In genomic region chr1:246661451-246661850, GRCh38 we compare ENCODE assay signal across 23 cellular contexts.
DNase-seq lines count a peak whose midpoint lies in the region; ATAC-seq and TF ChIP-seq lines count a peak whose summit lies in the region.
"Had no signal": no experiment of that assay in that cellular context is flagged by ENCODE, and none has a peak within 500 bp of the region (broad histone marks: within the 10 kb centered on the region; RNA-seq: fewer than 3 reads in every experiment).

No MANE protein-coding gene starts in this region.

- peaks cover 0 to 2% of the 10 kb centered on the region in 2 donors for H3K36me3 ChIP-seq in body of pancreas (replicated peaks in 1 of 2; ENCODE audit: insufficient read depth in 1 of 2, low read depth in 2 of 2)

- H3K4me1 Mint-ChIP-seq in T-helper 17 cell, result peaks cover 6% of the 10 kb centered on the region
- H3K4me1 Mint-ChIP-seq in progenitor cell of endocrine pancreas (ENCODE audit: low read depth), result peaks cover 10% of the 10 kb centered on the region

- no peaks in the 10 kb centered on the region for H3K27me3 Mint-ChIP-seq in T-helper 17 cell
- H3K27me3 Mint-ChIP-seq in progenitor cell of endocrine pancreas, result no peaks in the 10 kb centered on the region
- H3K27me3 Mint-ChIP-seq: CD8-positive, alpha-beta memory T cell had no signal

- H3K9me3 Mint-ChIP-seq in progenitor cell of endocrine pancreas (ENCODE audit: low read depth), result no peaks in the 10 kb centered on the region
- H3K9me3 Mint-ChIP-seq: CD8-positive, alpha-beta memory T cell had no signal

- intact Hi-C loops in body of pancreas (cut with DNase I), result no loop called here

- no peak for TF ChIP-seq POLR2A in body of pancreas (IDR thresholded peaks at IDR 0.05)

- no peak overlapping the region for H3K4me3 Mint-ChIP-seq in T-helper 17 cell
- no peak overlapping the region for H3K4me3 Mint-ChIP-seq in progenitor cell of endocrine pancreas (ENCODE audit: low read depth)
- H3K4me3 Mint-ChIP-seq: CD8-positive, alpha-beta memory T cell had no signal

- ATAC-seq in T-helper 17 cell (no peak), body of pancreas (no peak)
- ATAC-seq: Panc1, SK-N-SH treated with all-trans-retinoic acid at 6 μM for 48 hours had no signal

- no peak overlapping the region for H3K4me3 ChIP-seq in body of pancreas

- H3K27ac Mint-ChIP-seq in T-helper 17 cell (peak overlapping the region; percentile 54), progenitor cell of endocrine pancreas (peak overlapping the region; percentile 88)

- no peaks in the 10 kb centered on the region for H3K27me3 ChIP-seq in body of pancreas

- peaks cover 7% of the 10 kb centered on the region for H3K36me3 Mint-ChIP-seq in T-helper 17 cell (ENCODE audit: low read depth)
- peaks cover 6% of the 10 kb centered on the region for H3K36me3 Mint-ChIP-seq in progenitor cell of endocrine pancreas (ENCODE audit: insufficient read depth)

- no peaks in the 10 kb centered on the region for H3K4me1 ChIP-seq in body of pancreas

- no peak overlapping the region for H3K27ac ChIP-seq in body of pancreas

- WGBS in body of pancreas, 2 donors, result 58 to 77% methylated on average over 2 of the region's 2 CpGs

- H3K9me3 ChIP-seq in T-helper 17 cell (ENCODE audit: control insufficient read depth, low read length, poor library complexity, severe bottlenecking), result no peaks in the 10 kb centered on the region
- no peaks in the 10 kb centered on the region for H3K9me3 ChIP-seq in body of pancreas

- peak; percentile 22 for DNase-seq in DMS53 (lab: John Stamatoyannopoulos, UW)
- DNase-seq in DMS53 treated with DMSO at 0.1 percent for 48 hours (lab: John Stamatoyannopoulos, UW; ENCODE audit: unreplicated experiment), result no peak
- DNase-seq in NCI-H146 (lab: John Stamatoyannopoulos, UW), result peak; percentile 17
- no peak for DNase-seq in T-helper 17 cell
- DNase-seq in progenitor cell of endocrine pancreas (ENCODE audit: low spot score, unreplicated experiment), result no peak
- DNase-seq in NCI-H187 (lab: John Stamatoyannopoulos, UW), result no peak
- no peak for DNase-seq in body of pancreas
- DNase-seq in stimulated activated CD8-positive, alpha-beta memory T cell treated with anti-CD3 and anti-CD28 coated beads, Interleukin-4, amount 100 ng/mL, for 48 hours, result no peak
- DNase-seq: 8988T; AML-193; C1 segment of cervical spinal cord; Calu3; CD8-positive, alpha-beta memory T cell; DMS153; EL; MM.1S; NCI-H1048; NCI-H1417 treated with DMSO at 0.1 percent for 48 hours; NCI-H2029; NCI-H2227 treated with DMSO at 0.1 percent for 48 hours; NCI-H510A had no signal

- TF ChIP-seq CTCF in progenitor cell of endocrine pancreas (IDR thresholded peaks at IDR 0.05; ENCODE audit: unreplicated experiment) (no peak), body of pancreas (IDR thresholded peaks at IDR 0.05) (no peak)

Comparison
In these comparisons a context has a peak if more than half of its experiments do, and no peak if none do; other contexts are left out.
1. DNase-seq: peak in DMS53 (single experiment) and NCI-H146 (single experiment); none in DMS53 treated with DMSO at 0.1 percent for 48 hours (single experiment), T-helper 17 cell (0 of 3), progenitor cell of endocrine pancreas (single experiment), NCI-H187 (0 of 2), body of pancreas (0 of 4) and stimulated activated CD8-positive, alpha-beta memory T cell treated with anti-CD3 and anti-CD28 coated beads, Interleukin-4, amount 100 ng/mL, for 48 hours (single experiment).